In the genomic region with DNA sequence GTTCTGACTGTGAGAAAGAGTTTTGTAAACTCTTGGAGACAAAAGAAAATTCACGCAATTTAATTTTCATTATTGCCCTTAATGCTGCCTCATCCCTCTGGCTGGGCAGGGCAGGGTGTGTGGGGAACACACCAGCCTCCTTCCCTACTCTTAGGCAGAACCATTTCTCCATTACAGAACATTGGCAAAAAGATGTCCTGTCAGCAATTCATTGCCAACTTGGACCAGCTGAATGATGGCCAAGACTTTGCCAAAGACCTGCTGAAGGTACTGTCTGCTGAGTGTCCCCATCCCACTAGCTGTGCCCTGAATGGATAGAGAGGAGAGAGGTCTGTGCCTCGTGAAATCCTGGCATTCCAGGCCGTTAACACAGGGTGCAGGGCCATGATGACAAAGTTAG, we compare ENCODE assay signal across 27 cellular contexts. TPM values are rescaled to one million over a fixed set of nuclear protein-coding genes. Genes with fewer than 3 reads are reported as not detected.
"Had no signal": no experiment of that assay in that cellular context is flagged by ENCODE, and none has a peak within 500 bp of the region (broad histone marks: within the 10 kb centered on the region; RNA-seq: fewer than 3 reads in every experiment).

No MANE protein-coding gene starts in this region.

- H3K27ac ChIP-seq: left lung, lower lobe of right lung, ovary, right atrium auricular region, spleen, suprapubic skin, thoracic aorta, tibial artery, uterus had no signal

- H3K4me3 Mint-ChIP-seq: immature natural killer cell; naive thymus-derived CD8-positive, alpha-beta T cell; stimulated activated memory B cell treated with anti-CD40 and anti-IgM and Interleukin-4, amounts not matched to agents 10 μg/mL and 1 μg/mL and 100 μg/mL, for 72 hours had no signal

- H3K27me3 ChIP-seq: ovary, right atrium auricular region, suprapubic skin, uterus had no signal

- FAIRE-seq: islet of Langerhans, kidney, small intestine had no signal

- H3K4me1 ChIP-seq: left lung, lower lobe of right lung, right atrium auricular region, spleen, suprapubic skin, tibial artery, uterus had no signal

- H3K9me3 Mint-ChIP-seq: immature natural killer cell had no signal

- DNase-seq: hypothalamus; immature natural killer cell; left colon; left lung; lower lobe of right lung; mammary epithelial cell; mesenchymal stem cell; small intestine; spleen; stimulated activated CD4-positive, alpha-beta T cell treated with anti-CD3 and anti-CD28 coated beads, Interleukin-2, amount 100 ng/mL, for 48 hours; stimulated activated CD4-positive, alpha-beta T cell treated with anti-CD3 and anti-CD28 coated beads, Interleukin-4, amount 100 ng/mL, for 4 hours; stimulated activated CD8-positive, alpha-beta memory T cell treated with anti-CD3 and anti-CD28 coated beads, Interleukin-4, amount 100 ng/mL, for 48 hours; stimulated activated naive CD4-positive, alpha-beta T cell treated with Interleukin-2 at 50 U/mL for 16 hours; trophoblast cell; uterus had no signal

- H3K4me1 Mint-ChIP-seq: immature natural killer cell; stimulated activated memory B cell treated with anti-CD40 and anti-IgM and Interleukin-4, amounts not matched to agents 10 μg/mL and 1 μg/mL and 100 μg/mL, for 72 hours had no signal

- H3K4me3 ChIP-seq: left lung, lower lobe of right lung, ovary, right atrium auricular region, spleen, suprapubic skin, thoracic aorta, tibial artery, uterus had no signal

- ATAC-seq: left colon; left lung; lower lobe of right lung; naive thymus-derived CD8-positive, alpha-beta T cell; sciatic nerve had no signal

- H3K9me3 ChIP-seq: left lung, lower lobe of right lung, ovary, spleen, suprapubic skin, thoracic aorta, tibial artery, uterus had no signal

- H3K36me3 ChIP-seq: left lung, lower lobe of right lung, ovary, right atrium auricular region, spleen, suprapubic skin, thoracic aorta, tibial artery, uterus had no signal

- H3K27ac Mint-ChIP-seq: immature natural killer cell; naive thymus-derived CD8-positive, alpha-beta T cell; progenitor cell of endocrine pancreas; stimulated activated memory B cell treated with anti-CD40 and anti-IgM and Interleukin-4, amounts not matched to agents 10 μg/mL and 1 μg/mL and 100 μg/mL, for 72 hours had no signal

RNA-seq across cellular contexts. Expression of a gene that starts 37.9 kb away (rescaled TPM):
- total RNA-seq: lower lobe of right lung had no signal
- polyA plus RNA-seq: liver, mammary epithelial cell had no signal
